8 cellular contexts compared by ENCODE assay signal in the genomic region with DNA sequence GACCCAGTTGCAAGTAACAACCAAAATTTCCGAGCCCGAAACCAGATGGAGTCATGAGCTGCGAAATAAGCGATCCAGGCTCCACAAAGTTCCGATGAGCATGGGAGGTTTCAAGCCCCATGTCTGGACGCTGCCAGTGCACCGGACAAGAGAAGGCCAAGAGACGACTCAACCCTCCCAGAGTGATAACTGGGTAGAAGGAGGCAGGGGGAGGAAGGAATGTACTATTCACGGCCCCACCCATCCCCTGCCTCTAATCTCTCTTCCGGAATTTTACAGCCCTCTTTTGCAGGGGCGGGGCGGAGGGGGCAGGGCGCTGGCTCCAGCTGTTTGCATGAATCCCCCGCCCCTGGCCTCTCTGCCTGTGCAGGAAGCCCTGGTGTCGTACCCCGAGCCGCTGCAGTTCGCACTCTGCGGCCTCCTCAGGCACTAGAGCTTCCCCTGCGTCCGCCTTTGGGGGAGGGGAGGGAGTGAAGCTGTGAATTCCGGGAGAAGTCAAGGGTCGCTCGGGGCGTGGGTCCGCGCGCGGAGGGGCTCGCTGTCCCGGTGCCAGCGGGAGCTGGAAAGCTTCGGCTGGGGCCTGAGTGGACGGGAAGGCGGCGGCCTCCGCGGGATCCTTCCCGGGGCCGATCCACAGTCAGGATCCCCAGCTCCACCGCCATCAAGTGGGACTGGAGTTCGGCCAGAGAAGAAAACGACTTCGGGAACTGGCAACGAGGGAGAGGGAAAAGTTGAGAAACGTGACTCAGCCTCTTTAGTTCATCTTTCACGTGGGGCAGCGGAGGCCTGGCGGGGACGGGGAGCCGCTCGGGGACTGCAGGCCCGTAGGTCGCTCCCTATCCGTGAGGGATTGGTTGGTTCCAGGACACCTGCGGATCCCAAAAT. TPM values are rescaled to one million over a fixed set of nuclear protein-coding genes. Genes with fewer than 3 reads are reported as not detected.
DNase-seq lines count a peak whose midpoint lies in the region; ATAC-seq, FAIRE-seq and TF ChIP-seq lines count a peak whose summit lies in the region.

No MANE protein-coding gene starts in this region.

- no peaks in the 10 kb centered on the region for H3K27me3 ChIP-seq in OCI-LY1 (ENCODE audit: insufficient read depth, low read length)
- no peaks in the 10 kb centered on the region for H3K27me3 ChIP-seq in neuronal stem cell (ENCODE audit: control insufficient read depth in 3 of 3, insufficient read depth in 3 of 3, low read depth in 1 of 3, low read length in 3 of 3)
- no peaks in the 10 kb centered on the region for H3K27me3 ChIP-seq in testis

- no peak overlapping the region for H3K4ac ChIP-seq in neuronal stem cell (ENCODE audit: low read length)

- H3F3A ChIP-seq in OCI-LY1 (ENCODE audit: insufficient read depth, low read length) = peaks cover 9% of the 10 kb centered on the region

- peak overlapping the region; percentile 69 for H4K91ac ChIP-seq in neuronal stem cell (ENCODE audit: low read depth, low read length, poor library complexity)

- intact Hi-C loops in testis (cut with DNase I; ENCODE audit: low total_unique reads) = no loop called here

- no CpG with 5 or more reads among the region's 56 CpGs for WGBS in neuronal stem cell (ENCODE audit: extremely low coverage in 2 of 2, insufficient read length in 2 of 2, insufficient replicate concordance in 1 of 2), 2 donors
- WGBS in testis, 2 donors = 1 to 2% methylated on average over 27 to 56 of the region's 56 CpGs

- H3K9me2 ChIP-seq in OCI-LY1 (ENCODE audit: low read depth, low read length) = no peaks in the 10 kb centered on the region

- no peak overlapping the region for H3K14ac ChIP-seq in neuronal stem cell (ENCODE audit: low read length)

- H3K27ac ChIP-seq in OCI-LY1 (ENCODE audit: low read depth, low read length, poor library complexity, severe bottlenecking) (peak overlapping the region; percentile 81), neuronal stem cell (replicated peaks; ENCODE audit: low read length) (peak overlapping the region; percentile 96), testis (peak overlapping the region; percentile 92 to 99)

- H4K8ac ChIP-seq in neuronal stem cell (ENCODE audit: low read depth, low read length) = peak overlapping the region; percentile 87

- H3K9me3 ChIP-seq in OCI-LY1 (ENCODE audit: low read length) (no peaks in the 10 kb centered on the region), neuronal stem cell (replicated peaks in 1 of 2; ENCODE audit: control insufficient read depth in 2 of 2, insufficient read depth in 1 of 2, low read depth in 1 of 2, low read length in 2 of 2) (no peaks in the 10 kb centered on the region), testis (no peaks in the 10 kb centered on the region)

- peak overlapping the region; percentile 47 for H2BK15ac ChIP-seq in neuronal stem cell (ENCODE audit: low read length)

- H2BK12ac ChIP-seq in neuronal stem cell (ENCODE audit: low read length) = no peak overlapping the region

- no peak for TF ChIP-seq POLR2A in testis (IDR thresholded peaks at IDR 0.05)

- peak; percentile 60 for ATAC-seq in HG02840 (IDR thresholded peaks at IDR 0.05; ENCODE audit: low FRiP score, unreplicated experiment)

- H3K23ac ChIP-seq in neuronal stem cell (ENCODE audit: low read depth, low read length, poor library complexity) = peak overlapping the region; percentile 87

- H2AFZ ChIP-seq in OCI-LY1 (ENCODE audit: low read length) (peak overlapping the region; percentile 44; the same call in 1 of the 2 replicates), neuronal stem cell (ENCODE audit: low read length) (peak overlapping the region; percentile 95)

- peak overlapping the region; percentile 98 for H3K18ac ChIP-seq in neuronal stem cell (ENCODE audit: low read length)

- H3K36me3 ChIP-seq in OCI-LY1 (ENCODE audit: insufficient read depth, low read length) (no peaks in the 10 kb centered on the region), neuronal stem cell (replicated peaks in 1 of 2; ENCODE audit: control insufficient read depth in 2 of 2, insufficient read depth in 2 of 2, low read length in 2 of 2) (no peaks in the 10 kb centered on the region), testis (ENCODE audit: low read depth, missing control alignments) (no peaks in the 10 kb centered on the region)

- peak overlapping the region; percentile 93 for H3K9ac ChIP-seq in OCI-LY1 (ENCODE audit: low read length)
- peak overlapping the region; percentile 84 for H3K9ac ChIP-seq in neuronal stem cell (ENCODE audit: low read depth, low read length, poor library complexity)

- peaks cover 43% of the 10 kb centered on the region for H3K4me1 ChIP-seq in OCI-LY1 (ENCODE audit: insufficient read depth, low read length, severe bottlenecking)
- H3K4me1 ChIP-seq in neuronal stem cell (ENCODE audit: control insufficient read depth in 2 of 2, insufficient read depth in 1 of 2, low read depth in 1 of 2, low read length in 2 of 2) = peaks cover 10 to 13% of the 10 kb centered on the region in 2 donors
- H3K4me1 ChIP-seq in testis = peaks cover 23% of the 10 kb centered on the region

- TF ChIP-seq CTCF in GM12875 (IDR thresholded peaks at IDR 0.05; ENCODE audit: borderline replicate concordance, insufficient read depth, low read depth, low read length) = no peak
- no peak for TF ChIP-seq CTCF in OCI-LY1 (IDR thresholded peaks at IDR 0.05; ENCODE audit: low read length)
- TF ChIP-seq CTCF in testis (IDR thresholded peaks at IDR 0.05) = no peak
- TF ChIP-seq CTCF in D721Med (IDR thresholded peaks at IDR 0.05; ENCODE audit: insufficient read depth, missing control alignments) = no peak

- peak overlapping the region; percentile 94 for H3K4me2 ChIP-seq in OCI-LY1 (ENCODE audit: low read length)
- H3K4me2 ChIP-seq in neuronal stem cell (ENCODE audit: insufficient read depth, low read length, poor library complexity, severe bottlenecking) = peak overlapping the region; percentile 59

- peak overlapping the region; percentile 80 for H2AK5ac ChIP-seq in neuronal stem cell (ENCODE audit: low read depth, low read length)

- no peaks in the 10 kb centered on the region for H3K79me2 ChIP-seq in OCI-LY1 (ENCODE audit: insufficient read depth, low read length)

- peak; percentile 64 for DNase-seq in activated T-helper 9 cell treated with anti-CD3 and anti-CD28 coated beads, Interleukin-2, amount 50 U/mL, for 16 hours (ENCODE audit: low read depth)
- DNase-seq in foreskin melanocyte (peak; percentile 78), neuronal stem cell (ENCODE audit: low spot score) (peak; percentile 78), testis (peak; percentile 94), D721Med (ENCODE audit: insufficient read length, low spot score) (no peak)

- H3K79me1 ChIP-seq in neuronal stem cell (ENCODE audit: low read depth, low read length) = no peaks in the 10 kb centered on the region

- peak overlapping the region; percentile 100 for H2BK5ac ChIP-seq in neuronal stem cell (ENCODE audit: low read length)

- peak overlapping the region; percentile 78 for H3K4me3 ChIP-seq in GM12875 (ENCODE audit: low read depth, low read length)
- peak overlapping the region; percentile 71 for H3K4me3 ChIP-seq in OCI-LY1 (ENCODE audit: low read depth, low read length, poor library complexity, severe bottlenecking)
- H3K4me3 ChIP-seq in neuronal stem cell (ENCODE audit: low read length in 2 of 2) = peak overlapping the region; percentile 22 to 64
- peak overlapping the region; percentile 58 to 67 for H3K4me3 ChIP-seq in testis

- H4K20me1 ChIP-seq in OCI-LY1 (ENCODE audit: insufficient read depth, low read length) = no peaks in the 10 kb centered on the region

- no peak for FAIRE-seq in D721Med (lab: Jason Lieb, UNC)

- no peak overlapping the region for H2BK120ac ChIP-seq in neuronal stem cell (ENCODE audit: low read depth, low read length)

RNA-seq across cellular contexts. Expression of gene PTP4A2, which starts 6.3 kb away (rescaled TPM):
- 306 TPM for polyA plus RNA-seq in neuronal stem cell (2013, experiment 1 of 2)
- 334 TPM for polyA plus RNA-seq in neuronal stem cell (2013, experiment 2 of 2)
- total RNA-seq in testis = 100 to 1,000 TPM; 137 to 189 TPM
- polyA plus RNA-seq in testis (ENCODE audit: insufficient read depth, low read depth, low replicate concordance) = 305 TPM
